ENCODE assay signal across 38 cellular contexts in genomic region chr19:14101003-14101545, GRCh38. TPM values are rescaled to one million over a fixed set of nuclear protein-coding genes. Genes with fewer than 3 reads are reported as not detected.
"Had no signal": no experiment of that assay in that cellular context is flagged by ENCODE, and none has a peak within 500 bp of the region (broad histone marks: within the 10 kb centered on the region; RNA-seq: fewer than 3 reads in every experiment).

No MANE protein-coding gene starts in this region.

- H3K9me3 Mint-ChIP-seq: activated CD4-positive, alpha-beta memory T cell treated with anti-CD3 and anti-CD28 coated beads for 36 hours; activated CD4-positive, alpha-beta T cell treated with anti-CD3 and anti-CD28 coated beads, Interleukin-2, amount 10 ng/mL, durations not matched to agents 24 days and 14 days; activated naive CD8-positive, alpha-beta T cell treated with anti-CD3 and anti-CD28 coated beads for 36 hours; activated naive CD8-positive, alpha-beta T cell treated with anti-CD3 and anti-CD28 coated beads, Interleukin-2, amount 50 U/mL, for 24 hours; activated T-helper 1 cell treated with anti-CD3 and anti-CD28 coated beads, Interleukin-12 subunit alpha, Interleukin-12 subunit beta, Interleukin-2, Interleukin-4 antibody, amounts not matched to agents 30 ng/mL and 10 ng/mL and 1 ng/mL, durations not matched to agents 14 hours and 24 hours and 36 hours; activated T-helper 2 cell treated with anti-CD3 and anti-CD28 coated beads, Interferon-gamma antibody, Interleukin-2, Interleukin-4, amounts not matched to agents 10 μg/mL and 5 μg/mL and 100 μg/mL, durations not matched to agents 14 hours and 24 hours and 36 hours had no signal

- FAIRE-seq: colon, endometrium, endothelial cell of umbilical vein had no signal

- H3K27me3 Mint-ChIP-seq: activated CD4-positive, alpha-beta memory T cell treated with anti-CD3 and anti-CD28 coated beads for 36 hours; activated CD4-positive, alpha-beta T cell treated with anti-CD3 and anti-CD28 coated beads for 36 hours; activated CD4-positive, alpha-beta T cell treated with anti-CD3 and anti-CD28 coated beads, Interleukin-2, amount 10 ng/mL, durations not matched to agents 24 days and 14 days; activated CD8-positive, alpha-beta memory T cell treated with anti-CD3 and anti-CD28 coated beads, Interleukin-2, amount 10 ng/mL, durations not matched to agents 7 days and 5 days; activated naive CD8-positive, alpha-beta T cell treated with anti-CD3 and anti-CD28 coated beads for 36 hours; activated naive CD8-positive, alpha-beta T cell treated with anti-CD3 and anti-CD28 coated beads, Interleukin-2, amount 50 U/mL, for 24 hours had no signal

- H3K4me3 Mint-ChIP-seq: activated CD4-positive, alpha-beta memory T cell treated with anti-CD3 and anti-CD28 coated beads for 36 hours; activated CD4-positive, alpha-beta T cell treated with anti-CD3 and anti-CD28 coated beads for 36 hours; activated CD4-positive, alpha-beta T cell treated with anti-CD3 and anti-CD28 coated beads, Interleukin-2, amount 10 ng/mL, durations not matched to agents 24 days and 14 days; activated CD8-positive, alpha-beta memory T cell treated with anti-CD3 and anti-CD28 coated beads, Interleukin-2, amount 10 ng/mL, durations not matched to agents 7 days and 5 days; activated CD8-positive, alpha-beta T cell treated with anti-CD3 and anti-CD28 coated beads, Interleukin-2, amount 10 ng/mL, durations not matched to agents 7 days and 5 days; activated naive CD8-positive, alpha-beta T cell treated with anti-CD3 and anti-CD28 coated beads for 36 hours; activated naive CD8-positive, alpha-beta T cell treated with anti-CD3 and anti-CD28 coated beads, Interleukin-2, amount 50 U/mL, for 24 hours; activated T-helper 1 cell treated with anti-CD3 and anti-CD28 coated beads, Interleukin-12 subunit alpha, Interleukin-12 subunit beta, Interleukin-2, Interleukin-4 antibody, amounts not matched to agents 30 ng/mL and 10 ng/mL and 1 ng/mL, durations not matched to agents 14 hours and 24 hours and 36 hours had no signal

- ATAC-seq: activated CD4-positive, alpha-beta T cell treated with anti-CD3 and anti-CD28 coated beads for 36 hours; activated CD8-positive, alpha-beta memory T cell treated with anti-CD3 and anti-CD28 coated beads, Interleukin-2, amount 10 ng/mL, durations not matched to agents 7 days and 5 days; activated CD8-positive, alpha-beta T cell treated with anti-CD3 and anti-CD28 coated beads, Interleukin-2, amount 10 ng/mL, durations not matched to agents 7 days and 5 days; activated naive CD8-positive, alpha-beta T cell treated with anti-CD3 and anti-CD28 coated beads, Interleukin-2, amount 50 U/mL, for 24 hours; body of pancreas; gastroesophageal sphincter; heart right ventricle had no signal

- H3K27ac ChIP-seq: body of pancreas, epithelial cell of prostate, gastroesophageal sphincter had no signal

- H3K4me1 ChIP-seq: body of pancreas had no signal

- H3K4me3 ChIP-seq: adrenal gland, body of pancreas, esophagus squamous epithelium, gastroesophageal sphincter, heart right ventricle had no signal

- H3K27me3 ChIP-seq: adrenal gland, body of pancreas, esophagus squamous epithelium, gastroesophageal sphincter, heart right ventricle had no signal

- H3K27ac Mint-ChIP-seq: activated CD4-positive, alpha-beta memory T cell treated with anti-CD3 and anti-CD28 coated beads for 36 hours; activated CD4-positive, alpha-beta T cell treated with anti-CD3 and anti-CD28 coated beads for 36 hours; activated CD4-positive, alpha-beta T cell treated with anti-CD3 and anti-CD28 coated beads, Interleukin-2, amount 10 ng/mL, durations not matched to agents 24 days and 14 days; activated CD8-positive, alpha-beta memory T cell treated with anti-CD3 and anti-CD28 coated beads, Interleukin-2, amount 10 ng/mL, durations not matched to agents 7 days and 5 days; activated CD8-positive, alpha-beta T cell treated with anti-CD3 and anti-CD28 coated beads, Interleukin-2, amount 10 ng/mL, durations not matched to agents 7 days and 5 days; activated naive CD8-positive, alpha-beta T cell treated with anti-CD3 and anti-CD28 coated beads for 36 hours; activated naive CD8-positive, alpha-beta T cell treated with anti-CD3 and anti-CD28 coated beads, Interleukin-2, amount 50 U/mL, for 24 hours; activated T-helper 1 cell treated with anti-CD3 and anti-CD28 coated beads, Interleukin-12 subunit alpha, Interleukin-12 subunit beta, Interleukin-2, Interleukin-4 antibody, amounts not matched to agents 30 ng/mL and 10 ng/mL and 1 ng/mL, durations not matched to agents 14 hours and 24 hours and 36 hours; activated T-helper 2 cell treated with anti-CD3 and anti-CD28 coated beads, Interferon-gamma antibody, Interleukin-2, Interleukin-4, amounts not matched to agents 10 μg/mL and 5 μg/mL and 100 μg/mL, durations not matched to agents 14 hours and 24 hours and 36 hours had no signal

- DNase-seq: activated CD4-positive, alpha-beta memory T cell treated with anti-CD3 and anti-CD28 coated beads for 36 hours; activated CD4-positive, alpha-beta T cell treated with anti-CD3 and anti-CD28 coated beads for 36 hours; activated CD4-positive, alpha-beta T cell treated with anti-CD3 and anti-CD28 coated beads, Interleukin-2, amount 10 ng/mL, durations not matched to agents 24 days and 14 days; activated CD4-positive, CD25-positive, alpha-beta regulatory T cell; activated CD4-positive, CD25-positive, alpha-beta regulatory T cell treated with anti-CD3 and anti-CD28 coated beads, Interleukin-2, amount 50 U/mL, for 72 hours; activated CD8-positive, alpha-beta memory T cell treated with anti-CD3 and anti-CD28 coated beads, Interleukin-2, amount 10 ng/mL, durations not matched to agents 7 days and 5 days; activated CD8-positive, alpha-beta memory T cell treated with anti-CD3 and anti-CD28 coated beads, Interleukin-2, amount 50 U/mL, for 4 hours; activated CD8-positive, alpha-beta T cell treated with anti-CD3 and anti-CD28 coated beads, Interleukin-2, amount 10 ng/mL, durations not matched to agents 7 days and 5 days; activated effector memory CD4-positive, alpha-beta T cell treated with anti-CD3 and anti-CD28 coated beads, Interleukin-2, amount 50 U/mL, for 16 hours; activated naive CD8-positive, alpha-beta T cell treated with anti-CD3 and anti-CD28 coated beads for 36 hours; activated naive CD8-positive, alpha-beta T cell treated with anti-CD3 and anti-CD28 coated beads, Interleukin-2, amount 50 U/mL, for 24 hours; activated T-cell treated with anti-CD3 and anti-CD28 coated beads, Interleukin-2, amount 50 U/mL, for 1 hour; activated T-cell treated with anti-CD3 and anti-CD28 coated beads, Interleukin-2, amount 50 U/mL, for 48 hours; adrenal gland; amygdala; aorta; body of pancreas; caudate nucleus; cortex of kidney; effector CD8-positive, alpha-beta T cell; esophagus squamous epithelium; foreskin melanocyte; heart right ventricle; T-helper 2 cell had no signal

- H3K9me3 ChIP-seq: adrenal gland, body of pancreas, esophagus squamous epithelium, gastroesophageal sphincter, heart right ventricle had no signal

- H3K4me1 Mint-ChIP-seq: activated CD4-positive, alpha-beta T cell treated with anti-CD3 and anti-CD28 coated beads for 36 hours; activated CD4-positive, alpha-beta T cell treated with anti-CD3 and anti-CD28 coated beads, Interleukin-2, amount 10 ng/mL, durations not matched to agents 24 days and 14 days; activated CD8-positive, alpha-beta memory T cell treated with anti-CD3 and anti-CD28 coated beads, Interleukin-2, amount 10 ng/mL, durations not matched to agents 7 days and 5 days; activated naive CD8-positive, alpha-beta T cell treated with anti-CD3 and anti-CD28 coated beads for 36 hours; activated naive CD8-positive, alpha-beta T cell treated with anti-CD3 and anti-CD28 coated beads, Interleukin-2, amount 50 U/mL, for 24 hours had no signal

RNA-seq across cellular contexts. Expression of gene C19orf67, which starts 15.5 kb away (rescaled TPM):
- total RNA-seq: activated CD4-positive, alpha-beta memory T cell treated with anti-CD3 and anti-CD28 coated beads for 36 hours; activated CD8-positive, alpha-beta memory T cell treated with anti-CD3 and anti-CD28 coated beads for 36 hours; activated CD8-positive, alpha-beta memory T cell treated with anti-CD3 and anti-CD28 coated beads, Interleukin-2, amount 10 ng/mL, durations not matched to agents 7 days and 5 days; activated CD8-positive, alpha-beta T cell treated with anti-CD3 and anti-CD28 coated beads, Interleukin-2, amount 10 ng/mL, durations not matched to agents 7 days and 5 days; activated naive CD8-positive, alpha-beta T cell treated with anti-CD3 and anti-CD28 coated beads for 36 hours; adrenal gland; aorta; body of pancreas; chondrocyte; dermis microvascular lymphatic vessel endothelial cell; esophagus squamous epithelium; fibroblast of lung; fibroblast of villous mesenchyme; gastroesophageal sphincter; glomerular endothelial cell; heart right ventricle had no signal
- polyA plus RNA-seq: adrenal gland, aorta, endothelial cell of umbilical vein, esophagus, fibroblast of lung, heart right ventricle had no signal
